In the genomic region with DNA sequence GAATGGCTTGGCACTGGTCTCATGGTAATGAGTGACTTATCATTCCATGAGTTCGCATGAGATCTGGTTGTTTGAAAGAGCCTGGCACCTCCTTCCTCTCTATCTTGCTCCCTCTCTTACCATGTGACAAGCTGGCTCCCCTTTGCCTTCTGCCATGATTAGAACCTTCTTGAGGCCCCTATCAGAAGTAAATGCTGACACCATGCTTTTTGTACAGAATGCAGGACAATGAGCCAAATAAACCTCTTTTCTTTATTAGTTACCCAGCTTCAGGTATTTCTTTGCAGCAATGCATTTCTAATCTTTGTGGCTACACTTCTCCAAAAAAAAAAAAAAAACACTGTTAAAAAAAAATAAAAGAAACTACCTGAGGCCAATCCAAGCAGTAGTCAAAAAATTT, we compare ENCODE assay signal across 1 cellular context.
TF ChIP-seq lines count a peak whose summit lies in the region.

No MANE protein-coding gene starts in this region.

TF ChIP-seq in HepG2, 621 proteins besides CTCF, POLR2A, EP300 and RAD21 (continued from another document):
- TF ChIP-seq, protein P1, sequence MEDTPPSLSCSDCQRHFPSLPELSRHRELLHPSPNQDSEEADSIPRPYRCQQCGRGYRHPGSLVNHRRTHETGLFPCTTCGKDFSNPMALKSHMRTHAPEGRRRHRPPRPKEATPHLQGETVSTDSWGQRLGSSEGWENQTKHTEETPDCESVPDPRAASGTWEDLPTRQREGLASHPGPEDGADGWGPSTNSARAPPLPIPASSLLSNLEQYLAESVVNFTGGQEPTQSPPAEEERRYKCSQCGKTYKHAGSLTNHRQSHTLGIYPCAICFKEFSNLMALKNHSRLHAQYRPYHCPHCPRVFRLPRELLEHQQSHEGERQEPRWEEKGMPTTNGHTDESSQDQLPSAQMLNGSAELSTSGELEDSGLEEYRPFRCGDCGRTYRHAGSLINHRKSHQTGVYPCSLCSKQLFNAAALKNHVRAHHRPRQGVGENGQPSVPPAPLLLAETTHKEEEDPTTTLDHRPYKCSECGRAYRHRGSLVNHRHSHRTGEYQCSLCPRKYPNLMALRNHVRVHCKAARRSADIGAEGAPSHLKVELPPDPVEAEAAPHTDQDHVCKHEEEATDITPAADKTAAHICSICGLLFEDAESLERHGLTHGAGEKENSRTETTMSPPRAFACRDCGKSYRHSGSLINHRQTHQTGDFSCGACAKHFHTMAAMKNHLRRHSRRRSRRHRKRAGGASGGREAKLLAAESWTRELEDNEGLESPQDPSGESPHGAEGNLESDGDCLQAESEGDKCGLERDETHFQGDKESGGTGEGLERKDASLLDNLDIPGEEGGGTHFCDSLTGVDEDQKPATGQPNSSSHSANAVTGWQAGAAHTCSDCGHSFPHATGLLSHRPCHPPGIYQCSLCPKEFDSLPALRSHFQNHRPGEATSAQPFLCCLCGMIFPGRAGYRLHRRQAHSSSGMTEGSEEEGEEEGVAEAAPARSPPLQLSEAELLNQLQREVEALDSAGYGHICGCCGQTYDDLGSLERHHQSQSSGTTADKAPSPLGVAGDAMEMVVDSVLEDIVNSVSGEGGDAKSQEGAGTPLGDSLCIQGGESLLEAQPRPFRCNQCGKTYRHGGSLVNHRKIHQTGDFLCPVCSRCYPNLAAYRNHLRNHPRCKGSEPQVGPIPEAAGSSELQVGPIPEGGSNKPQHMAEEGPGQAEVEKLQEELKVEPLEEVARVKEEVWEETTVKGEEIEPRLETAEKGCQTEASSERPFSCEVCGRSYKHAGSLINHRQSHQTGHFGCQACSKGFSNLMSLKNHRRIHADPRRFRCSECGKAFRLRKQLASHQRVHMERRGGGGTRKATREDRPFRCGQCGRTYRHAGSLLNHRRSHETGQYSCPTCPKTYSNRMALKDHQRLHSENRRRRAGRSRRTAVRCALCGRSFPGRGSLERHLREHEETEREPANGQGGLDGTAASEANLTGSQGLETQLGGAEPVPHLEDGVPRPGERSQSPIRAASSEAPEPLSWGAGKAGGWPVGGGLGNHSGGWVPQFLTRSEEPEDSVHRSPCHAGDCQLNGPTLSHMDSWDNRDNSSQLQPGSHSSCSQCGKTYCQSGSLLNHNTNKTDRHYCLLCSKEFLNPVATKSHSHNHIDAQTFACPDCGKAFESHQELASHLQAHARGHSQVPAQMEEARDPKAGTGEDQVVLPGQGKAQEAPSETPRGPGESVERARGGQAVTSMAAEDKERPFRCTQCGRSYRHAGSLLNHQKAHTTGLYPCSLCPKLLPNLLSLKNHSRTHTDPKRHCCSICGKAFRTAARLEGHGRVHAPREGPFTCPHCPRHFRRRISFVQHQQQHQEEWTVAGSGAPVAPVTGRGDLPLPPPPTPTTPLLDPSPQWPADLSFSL (CRISPR knock-in tag; IDR thresholded peaks at IDR 0.05): no peak
- TF ChIP-seq, protein P2, sequence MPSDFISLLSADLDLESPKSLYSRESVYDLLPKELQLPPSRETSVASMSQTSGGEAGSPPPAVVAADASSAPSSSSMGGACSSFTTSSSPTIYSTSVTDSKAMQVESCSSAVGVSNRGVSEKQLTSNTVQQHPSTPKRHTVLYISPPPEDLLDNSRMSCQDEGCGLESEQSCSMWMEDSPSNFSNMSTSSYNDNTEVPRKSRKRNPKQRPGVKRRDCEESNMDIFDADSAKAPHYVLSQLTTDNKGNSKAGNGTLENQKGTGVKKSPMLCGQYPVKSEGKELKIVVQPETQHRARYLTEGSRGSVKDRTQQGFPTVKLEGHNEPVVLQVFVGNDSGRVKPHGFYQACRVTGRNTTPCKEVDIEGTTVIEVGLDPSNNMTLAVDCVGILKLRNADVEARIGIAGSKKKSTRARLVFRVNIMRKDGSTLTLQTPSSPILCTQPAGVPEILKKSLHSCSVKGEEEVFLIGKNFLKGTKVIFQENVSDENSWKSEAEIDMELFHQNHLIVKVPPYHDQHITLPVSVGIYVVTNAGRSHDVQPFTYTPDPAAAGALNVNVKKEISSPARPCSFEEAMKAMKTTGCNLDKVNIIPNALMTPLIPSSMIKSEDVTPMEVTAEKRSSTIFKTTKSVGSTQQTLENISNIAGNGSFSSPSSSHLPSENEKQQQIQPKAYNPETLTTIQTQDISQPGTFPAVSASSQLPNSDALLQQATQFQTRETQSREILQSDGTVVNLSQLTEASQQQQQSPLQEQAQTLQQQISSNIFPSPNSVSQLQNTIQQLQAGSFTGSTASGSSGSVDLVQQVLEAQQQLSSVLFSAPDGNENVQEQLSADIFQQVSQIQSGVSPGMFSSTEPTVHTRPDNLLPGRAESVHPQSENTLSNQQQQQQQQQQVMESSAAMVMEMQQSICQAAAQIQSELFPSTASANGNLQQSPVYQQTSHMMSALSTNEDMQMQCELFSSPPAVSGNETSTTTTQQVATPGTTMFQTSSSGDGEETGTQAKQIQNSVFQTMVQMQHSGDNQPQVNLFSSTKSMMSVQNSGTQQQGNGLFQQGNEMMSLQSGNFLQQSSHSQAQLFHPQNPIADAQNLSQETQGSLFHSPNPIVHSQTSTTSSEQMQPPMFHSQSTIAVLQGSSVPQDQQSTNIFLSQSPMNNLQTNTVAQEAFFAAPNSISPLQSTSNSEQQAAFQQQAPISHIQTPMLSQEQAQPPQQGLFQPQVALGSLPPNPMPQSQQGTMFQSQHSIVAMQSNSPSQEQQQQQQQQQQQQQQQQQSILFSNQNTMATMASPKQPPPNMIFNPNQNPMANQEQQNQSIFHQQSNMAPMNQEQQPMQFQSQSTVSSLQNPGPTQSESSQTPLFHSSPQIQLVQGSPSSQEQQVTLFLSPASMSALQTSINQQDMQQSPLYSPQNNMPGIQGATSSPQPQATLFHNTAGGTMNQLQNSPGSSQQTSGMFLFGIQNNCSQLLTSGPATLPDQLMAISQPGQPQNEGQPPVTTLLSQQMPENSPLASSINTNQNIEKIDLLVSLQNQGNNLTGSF (CRISPR knock-in tag; IDR thresholded peaks at IDR 0.05): no peak
- TF ChIP-seq, protein P3, sequence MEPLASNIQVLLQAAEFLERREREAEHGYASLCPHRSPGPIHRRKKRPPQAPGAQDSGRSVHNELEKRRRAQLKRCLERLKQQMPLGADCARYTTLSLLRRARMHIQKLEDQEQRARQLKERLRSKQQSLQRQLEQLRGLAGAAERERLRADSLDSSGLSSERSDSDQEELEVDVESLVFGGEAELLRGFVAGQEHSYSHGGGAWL (CRISPR knock-in tag; IDR thresholded peaks at IDR 0.05): no peak
- TF ChIP-seq ZNF572 (CRISPR knock-in tag; IDR thresholded peaks at IDR 0.05) (no peak), SALL2 (CRISPR knock-in tag; IDR thresholded peaks at IDR 0.05) (no peak), MAFF (IDR thresholded peaks at IDR 0.05; ENCODE audit: low read depth, low read length) (peak; percentile 52), DNMT1 (CRISPR knock-in tag; IDR thresholded peaks at IDR 0.05) (no peak), BHLHE40 (IDR thresholded peaks at IDR 0.05; ENCODE audit: low read length) (no peak)
TF ChIP-seq in HepG2: peak in this region for 2.
